ENCODE assay signal across 17 cellular contexts in genomic region chr5:173235499-173236394, GRCh38. TPM values are rescaled to one million over a fixed set of nuclear protein-coding genes. Genes with fewer than 3 reads are reported as not detected.
DNase-seq lines count a peak whose midpoint lies in the region; ATAC-seq lines count a peak whose summit lies in the region.
"Had no signal": no experiment of that assay in that cellular context is flagged by ENCODE, and none has a peak within 500 bp of the region (broad histone marks: within the 10 kb centered on the region; RNA-seq: fewer than 3 reads in every experiment).

No MANE protein-coding gene starts in this region.

- intact Hi-C loops in activated T-helper 1 cell treated with anti-CD3 and anti-CD28 coated beads, Interleukin-12 subunit alpha, Interleukin-12 subunit beta, Interleukin-2, Interleukin-4 antibody, amounts not matched to agents 30 ng/mL and 10 ng/mL and 1 ng/mL, durations not matched to agents 14 hours and 24 hours and 36 hours (cut with micrococcal nuclease), result no loop called here

- no peaks in the 10 kb centered on the region for H3K9me3 ChIP-seq in iPS-15b (ENCODE audit: control insufficient read depth, insufficient read depth, low read length)
- H3K9me3 ChIP-seq: esophagus muscularis mucosa, left lung, stomach had no signal

- H3K27me3 Mint-ChIP-seq in activated naive CD8-positive, alpha-beta T cell treated with anti-CD3 and anti-CD28 coated beads, Interleukin-2, amount 10 ng/mL, durations not matched to agents 7 days and 5 days, result peaks cover 91% of the 10 kb centered on the region
- peaks cover 98% of the 10 kb centered on the region for H3K27me3 Mint-ChIP-seq in activated naive CD8-positive, alpha-beta T cell treated with anti-CD3 and anti-CD28 coated beads for 36 hours
- H3K27me3 Mint-ChIP-seq in activated T-helper 1 cell treated with anti-CD3 and anti-CD28 coated beads, Interleukin-12 subunit alpha, Interleukin-12 subunit beta, Interleukin-2, Interleukin-4 antibody, amounts not matched to agents 30 ng/mL and 10 ng/mL and 1 ng/mL, durations not matched to agents 14 hours and 24 hours and 36 hours (ENCODE audit: insufficient read depth), result peaks cover 84% of the 10 kb centered on the region
- peaks cover 86 to 95% of the 10 kb centered on the region in 2 donors for H3K27me3 Mint-ChIP-seq in stimulated activated naive B cell treated with anti-CD40 and anti-IgM and Interleukin-4, amounts not matched to agents 10 μg/mL and 1 μg/mL and 100 μg/mL, for 72 hours

- H3K36me3 ChIP-seq in iPS-15b (ENCODE audit: control insufficient read depth, insufficient read depth, low read length), result no peaks in the 10 kb centered on the region
- H3K36me3 ChIP-seq: left lung, stomach had no signal

- peak overlapping the region; percentile 22 for H3K4me3 ChIP-seq in iPS-15b (ENCODE audit: low read depth, low read length)
- H3K4me3 ChIP-seq: hepatocyte, left lung had no signal

- no peak for ATAC-seq in activated naive CD8-positive, alpha-beta T cell treated with anti-CD3 and anti-CD28 coated beads, Interleukin-2, amount 10 ng/mL, durations not matched to agents 7 days and 5 days (ENCODE audit: low read depth)
- ATAC-seq in stimulated activated naive B cell treated with anti-CD40 and anti-IgM and Interleukin-4, amounts not matched to agents 10 μg/mL and 1 μg/mL and 100 μg/mL, for 72 hours (replicated peaks), result no peak
- ATAC-seq in HG03097 (IDR thresholded peaks at IDR 0.05; ENCODE audit: low FRiP score, unreplicated experiment), result no peak
- ATAC-seq in HG02885 (IDR thresholded peaks at IDR 0.05; ENCODE audit: poor library complexity, unreplicated experiment), result no peak
- ATAC-seq: left lung, PC-3 had no signal

- peaks cover 20% of the 10 kb centered on the region for H3K4me1 Mint-ChIP-seq in activated naive CD8-positive, alpha-beta T cell treated with anti-CD3 and anti-CD28 coated beads, Interleukin-2, amount 10 ng/mL, durations not matched to agents 7 days and 5 days
- H3K4me1 Mint-ChIP-seq in activated naive CD8-positive, alpha-beta T cell treated with anti-CD3 and anti-CD28 coated beads for 36 hours, result peaks cover 33% of the 10 kb centered on the region
- H3K4me1 Mint-ChIP-seq in activated T-helper 1 cell treated with anti-CD3 and anti-CD28 coated beads, Interleukin-12 subunit alpha, Interleukin-12 subunit beta, Interleukin-2, Interleukin-4 antibody, amounts not matched to agents 30 ng/mL and 10 ng/mL and 1 ng/mL, durations not matched to agents 14 hours and 24 hours and 36 hours (ENCODE audit: low read depth), result peaks cover 20% of the 10 kb centered on the region
- peaks cover 27 to 55% of the 10 kb centered on the region in 2 donors for H3K4me1 Mint-ChIP-seq in stimulated activated naive B cell treated with anti-CD40 and anti-IgM and Interleukin-4, amounts not matched to agents 10 μg/mL and 1 μg/mL and 100 μg/mL, for 72 hours

- peaks cover 4% of the 10 kb centered on the region for H3K36me3 Mint-ChIP-seq in activated naive CD8-positive, alpha-beta T cell treated with anti-CD3 and anti-CD28 coated beads, Interleukin-2, amount 10 ng/mL, durations not matched to agents 7 days and 5 days
- H3K36me3 Mint-ChIP-seq in activated naive CD8-positive, alpha-beta T cell treated with anti-CD3 and anti-CD28 coated beads for 36 hours, result no peaks in the 10 kb centered on the region
- H3K36me3 Mint-ChIP-seq in activated T-helper 1 cell treated with anti-CD3 and anti-CD28 coated beads, Interleukin-12 subunit alpha, Interleukin-12 subunit beta, Interleukin-2, Interleukin-4 antibody, amounts not matched to agents 30 ng/mL and 10 ng/mL and 1 ng/mL, durations not matched to agents 14 hours and 24 hours and 36 hours (ENCODE audit: low read depth), result peaks cover 2% of the 10 kb centered on the region
- peaks cover 1 to 11% of the 10 kb centered on the region in 2 donors for H3K36me3 Mint-ChIP-seq in stimulated activated naive B cell treated with anti-CD40 and anti-IgM and Interleukin-4, amounts not matched to agents 10 μg/mL and 1 μg/mL and 100 μg/mL, for 72 hours

- H3K4me1 ChIP-seq in iPS-15b (ENCODE audit: control insufficient read depth, insufficient read depth, low read length), result peaks cover 8% of the 10 kb centered on the region

- POLR2A ChIA-PET in activated naive CD8-positive, alpha-beta T cell treated with anti-CD3 and anti-CD28 coated beads, Interleukin-2, amount 10 ng/mL, durations not matched to agents 7 days and 5 days (lab: Charles Lee), result interaction anchor here (0.6 to 1.2 kb wide), 3 partner anchors 15 to 252 kb away, joined by 3 to 4 read pairs (median 4); no protein-coding TSS in a partner anchor

- DNase-seq in activated naive CD8-positive, alpha-beta T cell treated with anti-CD3 and anti-CD28 coated beads, Interleukin-2, amount 10 ng/mL, durations not matched to agents 7 days and 5 days, result no peak
- DNase-seq in activated naive CD8-positive, alpha-beta T cell treated with anti-CD3 and anti-CD28 coated beads for 36 hours, result no peak
- DNase-seq in activated T-helper 1 cell treated with anti-CD3 and anti-CD28 coated beads, Interleukin-12 subunit alpha, Interleukin-12 subunit beta, Interleukin-2, Interleukin-4 antibody, amounts not matched to agents 30 ng/mL and 10 ng/mL and 1 ng/mL, durations not matched to agents 14 hours and 24 hours and 36 hours (ENCODE audit: low spot score), result no peak
- DNase-seq in stimulated activated naive B cell treated with anti-CD40 and anti-IgM and Interleukin-4, amounts not matched to agents 10 μg/mL and 1 μg/mL and 100 μg/mL, for 72 hours, result no peak
- no peak for DNase-seq in activated effector memory CD4-positive, alpha-beta T cell treated with Interleukin-2 at 50 U/mL for 16 hours
- DNase-seq: dermis blood vessel endothelial cell, left lung, NCI-H187, PC-3, small intestine, stomach had no signal

- peaks cover 99% of the 10 kb centered on the region for H3K27me3 ChIP-seq in iPS-15b (ENCODE audit: control insufficient read depth, insufficient read depth, low read length)

- no peaks in the 10 kb centered on the region for H3K9me3 Mint-ChIP-seq in activated naive CD8-positive, alpha-beta T cell treated with anti-CD3 and anti-CD28 coated beads, Interleukin-2, amount 10 ng/mL, durations not matched to agents 7 days and 5 days
- no peaks in the 10 kb centered on the region for H3K9me3 Mint-ChIP-seq in activated naive CD8-positive, alpha-beta T cell treated with anti-CD3 and anti-CD28 coated beads for 36 hours
- H3K9me3 Mint-ChIP-seq in activated T-helper 1 cell treated with anti-CD3 and anti-CD28 coated beads, Interleukin-12 subunit alpha, Interleukin-12 subunit beta, Interleukin-2, Interleukin-4 antibody, amounts not matched to agents 30 ng/mL and 10 ng/mL and 1 ng/mL, durations not matched to agents 14 hours and 24 hours and 36 hours, result no peaks in the 10 kb centered on the region
- no peaks in the 10 kb centered on the region for H3K9me3 Mint-ChIP-seq in stimulated activated naive B cell treated with anti-CD40 and anti-IgM and Interleukin-4, amounts not matched to agents 10 μg/mL and 1 μg/mL and 100 μg/mL, for 72 hours

- H3K4me3 Mint-ChIP-seq in activated naive CD8-positive, alpha-beta T cell treated with anti-CD3 and anti-CD28 coated beads, Interleukin-2, amount 10 ng/mL, durations not matched to agents 7 days and 5 days, result no peak overlapping the region
- H3K4me3 Mint-ChIP-seq in activated naive CD8-positive, alpha-beta T cell treated with anti-CD3 and anti-CD28 coated beads for 36 hours, result no peak overlapping the region
- H3K4me3 Mint-ChIP-seq in activated T-helper 1 cell treated with anti-CD3 and anti-CD28 coated beads, Interleukin-12 subunit alpha, Interleukin-12 subunit beta, Interleukin-2, Interleukin-4 antibody, amounts not matched to agents 30 ng/mL and 10 ng/mL and 1 ng/mL, durations not matched to agents 14 hours and 24 hours and 36 hours, result no peak overlapping the region
- peak overlapping the region; percentile 5 to 13 for H3K4me3 Mint-ChIP-seq in stimulated activated naive B cell treated with anti-CD40 and anti-IgM and Interleukin-4, amounts not matched to agents 10 μg/mL and 1 μg/mL and 100 μg/mL, for 72 hours
- H3K4me3 Mint-ChIP-seq: B cell had no signal

- H3K27ac Mint-ChIP-seq in activated naive CD8-positive, alpha-beta T cell treated with anti-CD3 and anti-CD28 coated beads, Interleukin-2, amount 10 ng/mL, durations not matched to agents 7 days and 5 days, result peak overlapping the region; percentile 48
- no peak overlapping the region for H3K27ac Mint-ChIP-seq in activated naive CD8-positive, alpha-beta T cell treated with anti-CD3 and anti-CD28 coated beads for 36 hours
- H3K27ac Mint-ChIP-seq in activated T-helper 1 cell treated with anti-CD3 and anti-CD28 coated beads, Interleukin-12 subunit alpha, Interleukin-12 subunit beta, Interleukin-2, Interleukin-4 antibody, amounts not matched to agents 30 ng/mL and 10 ng/mL and 1 ng/mL, durations not matched to agents 14 hours and 24 hours and 36 hours, result peak overlapping the region; percentile 52
- peak overlapping the region; percentile 84 for H3K27ac Mint-ChIP-seq in stimulated activated naive B cell treated with anti-CD40 and anti-IgM and Interleukin-4, amounts not matched to agents 10 μg/mL and 1 μg/mL and 100 μg/mL, for 72 hours
- H3K27ac Mint-ChIP-seq: B cell had no signal

- H3K9ac ChIP-seq in iPS-15b (ENCODE audit: low read depth, low read length), result no peak overlapping the region

RNA-seq across cellular contexts. Expression of gene NKX2-5, which starts 0.7 kb away (rescaled TPM):
- total RNA-seq in activated naive CD8-positive, alpha-beta T cell treated with anti-CD3 and anti-CD28 coated beads, Interleukin-2, amount 10 ng/mL, durations not matched to agents 7 days and 5 days, result not detected
- under 1 TPM; 0.12 to 0.21 TPM for total RNA-seq in activated naive CD8-positive, alpha-beta T cell treated with anti-CD3 and anti-CD28 coated beads for 36 hours
- total RNA-seq in activated T-helper 1 cell treated with anti-CD3 and anti-CD28 coated beads, Interleukin-12 subunit alpha, Interleukin-12 subunit beta, Interleukin-2, Interleukin-4 antibody, amounts not matched to agents 30 ng/mL and 10 ng/mL and 1 ng/mL, durations not matched to agents 14 hours and 24 hours and 36 hours, result not detected in 2 replicates
- total RNA-seq: B cell, dermis blood vessel endothelial cell, esophagus muscularis mucosa, hepatocyte, left lung, PC-3, stomach had no signal

Comparison
In these comparisons a context has a peak if more than half of its experiments do, and no peak if none do; other contexts are left out.
1. H3K4me3 Mint-ChIP-seq: peak in stimulated activated naive B cell treated with anti-CD40 and anti-IgM and Interleukin-4, amounts not matched to agents 10 μg/mL and 1 μg/mL and 100 μg/mL, for 72 hours (2 of 2); none in activated naive CD8-positive, alpha-beta T cell treated with anti-CD3 and anti-CD28 coated beads, Interleukin-2, amount 10 ng/mL, durations not matched to agents 7 days and 5 days (single experiment), activated naive CD8-positive, alpha-beta T cell treated with anti-CD3 and anti-CD28 coated beads for 36 hours (single experiment) and activated T-helper 1 cell treated with anti-CD3 and anti-CD28 coated beads, Interleukin-12 subunit alpha, Interleukin-12 subunit beta, Interleukin-2, Interleukin-4 antibody, amounts not matched to agents 30 ng/mL and 10 ng/mL and 1 ng/mL, durations not matched to agents 14 hours and 24 hours and 36 hours (single experiment).